ENCODE assay signal across 19 cellular contexts in the genomic region with DNA sequence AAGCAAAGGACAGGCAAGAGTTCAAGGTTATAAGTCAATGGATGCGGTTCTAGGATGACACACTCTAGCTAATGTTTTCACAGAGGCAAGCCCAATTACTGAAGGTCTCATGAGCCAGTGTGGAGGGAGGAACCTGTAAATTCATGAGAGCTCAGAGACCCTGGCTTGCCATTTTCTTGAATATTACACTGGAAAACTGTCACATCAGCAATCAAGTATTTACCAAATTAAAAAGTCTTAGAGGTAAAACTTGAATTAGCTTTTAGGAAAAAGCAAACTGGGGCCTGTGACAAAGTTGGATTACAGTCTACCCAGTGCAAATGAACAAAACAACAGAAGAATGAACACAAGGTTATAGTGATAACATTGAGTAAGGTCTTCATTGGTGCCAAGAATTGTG.
DNase-seq lines count a peak whose midpoint lies in the region; ATAC-seq, FAIRE-seq and TF ChIP-seq lines count a peak whose summit lies in the region.
"Had no signal": no experiment of that assay in that cellular context is flagged by ENCODE, and none has a peak within 500 bp of the region (broad histone marks: within the 10 kb centered on the region; RNA-seq: fewer than 3 reads in every experiment).

No MANE protein-coding gene starts in this region.

- H2BK20ac ChIP-seq in IMR-90 (ENCODE audit: low read depth, low read length) = peak overlapping the region; percentile 23; the same call in 1 of the 2 replicates

- POLR2A ChIA-PET in A549 (lab: Yijun Ruan, JAX) = no interaction called here
- POLR2A ChIA-PET in IMR-90 (lab: Charles Lee; ENCODE audit: unreplicated experiment) = no interaction called here

- H3K23ac ChIP-seq in IMR-90 (ENCODE audit: low read depth, low read length) = no peak overlapping the region

- ATAC-seq in A549 (no peak), IMR-90 (ENCODE audit: low read depth) (no peak), GM19035 (IDR thresholded peaks at IDR 0.05; ENCODE audit: unreplicated experiment) (no peak)
- ATAC-seq: CD8-positive, alpha-beta T cell had no signal

- in situ Hi-C loops in IMR-90 (cut with MboI; ENCODE audit: low sequenced_read_pairs) = no loop called here

- FAIRE-seq in A549 (lab: Jason Lieb, UNC) (no peak), H54 (lab: Jason Lieb, UNC) (peak; percentile 6)
- FAIRE-seq: A204.1, D721Med, GM12891 had no signal

- no TSS peak for BruUV-seq in IMR-90 (replicated peaks; lab: Mats Ljungman, UMichigan)

- H3K27me3 ChIP-seq in IMR-90 (ENCODE audit: control insufficient read depth, insufficient read depth, low read length) = no peaks in the 10 kb centered on the region
- H3K27me3 ChIP-seq: BLaER1 treated with 17β-estradiol and CSF1 and Interleukin-3, amounts not matched to agents 10 nM and 100 nM had no signal

- no peak for TF ChIP-seq CTCF in A549 (IDR thresholded peaks at IDR 0.05)
- no peak for TF ChIP-seq CTCF in IMR-90 (conservative IDR thresholded peaks at IDR 0.05; ENCODE audit: low read depth, low read length)

- no peak overlapping the region; the same call in 1 of the 2 replicates for H3K4ac ChIP-seq in IMR-90 (ENCODE audit: low read depth, low read length)

- H3K9me1 ChIP-seq in IMR-90 (ENCODE audit: insufficient read depth, low read length) = 0 out of 2 replicates have a peak, but pooled peaks cover 3% of the 10 kb centered on the region

- no peak overlapping the region for H3K18ac ChIP-seq in IMR-90 (ENCODE audit: low read depth, low read length)

- 0 out of 2 replicates have a peak overlapping the region, but pooled peaks have one; percentile 5 for H2AK5ac ChIP-seq in IMR-90 (ENCODE audit: low read depth, low read length)

- dilution Hi-C loops in IMR-90 (cut with HindIII; ENCODE audit: low sequenced_read_pairs, unreplicated experiment) = no loop called here

- H3K9ac ChIP-seq in IMR-90 (ENCODE audit: low read depth, low read length) = no peak overlapping the region
- H3K9ac ChIP-seq: BLaER1 treated with 17β-estradiol and CSF1 and Interleukin-3, amounts not matched to agents 10 nM and 100 nM had no signal

- no peak overlapping the region for H2AFZ ChIP-seq in IMR-90 (replicated peaks; ENCODE audit: low read length, poor library complexity)

- no peak for TF ChIP-seq EP300 in A549 (IDR thresholded peaks at IDR 0.05)

- peak overlapping the region; percentile 28; the same call in 1 of the 2 replicates for H4K91ac ChIP-seq in IMR-90 (ENCODE audit: insufficient read depth, low read depth, low read length)

- no peak overlapping the region for H2AK9ac ChIP-seq in IMR-90 (replicated peaks; ENCODE audit: low read depth, low read length, poor library complexity)

- intact Hi-C loops in IMR-90 (cut with micrococcal nuclease) = no loop called here

- H3K4me3 ChIP-seq in A549 (no peak overlapping the region), IMR-90 (ENCODE audit: insufficient read depth, low read depth, low read length) (no peak overlapping the region)
- H3K4me3 ChIP-seq: BLaER1 treated with 17β-estradiol and CSF1 and Interleukin-3, amounts not matched to agents 10 nM and 100 nM had no signal

- H3K4me1 ChIP-seq in A549 (peaks cover 11% of the 10 kb centered on the region), IMR-90 (ENCODE audit: control insufficient read depth, insufficient read depth, low read length) (peaks cover 6% of the 10 kb centered on the region)
- H3K4me1 ChIP-seq: BLaER1 treated with 17β-estradiol and CSF1 and Interleukin-3, amounts not matched to agents 10 nM and 100 nM; Caco-2 had no signal

- no peak overlapping the region for H3K56ac ChIP-seq in IMR-90 (ENCODE audit: extremely low read depth, insufficient read depth, low read length)

- peak overlapping the region in 1 of 2 experiments; percentile 22; a peak in 1 of 6 replicates for H3K27ac ChIP-seq in A549
- no peak overlapping the region for H3K27ac ChIP-seq in IMR-90 (ENCODE audit: insufficient read depth, low read length)
- H3K27ac ChIP-seq: BLaER1 treated with 17β-estradiol and CSF1 and Interleukin-3, amounts not matched to agents 10 nM and 100 nM; C4-2B had no signal

- CTCF ChIA-PET in A549 (lab: Yijun Ruan, JAX) = no interaction called here
- CTCF ChIA-PET in IMR-90 (lab: Yijun Ruan, JAX) = interaction anchor here (0.7 kb wide), 1 partner anchor 10 kb away, joined by 4 read pairs; no protein-coding TSS in a partner anchor

- H3K4me2 ChIP-seq in A549 = no peak overlapping the region
- H3K4me2 ChIP-seq in IMR-90 (ENCODE audit: low read depth, low read length) = no peak overlapping the region
- H3K4me2 ChIP-seq: BLaER1 treated with 17β-estradiol and CSF1 and Interleukin-3, amounts not matched to agents 10 nM and 100 nM had no signal

- no peak overlapping the region for H4K5ac ChIP-seq in IMR-90 (ENCODE audit: low read depth, low read length)

- peak overlapping the region; percentile 47; the same call in 2 of the 3 replicates for H2BK15ac ChIP-seq in IMR-90 (ENCODE audit: low read depth, low read length)

- H3K79me1 ChIP-seq in IMR-90 (ENCODE audit: low read depth in 1 of 2, low read length in 2 of 2) = no peaks in the 10 kb centered on the region

- H2BK5ac ChIP-seq in IMR-90 (ENCODE audit: low read depth, low read length, poor library complexity, severe bottlenecking) = no peak overlapping the region

- TF ChIP-seq RAD21 in A549 (conservative IDR thresholded peaks at IDR 0.05 in 1 of 2, IDR thresholded peaks at IDR 0.05 in 1 of 2) (no peak), IMR-90 (IDR thresholded peaks at IDR 0.05; ENCODE audit: low read length) (no peak)

- WGBS in A549 (ENCODE audit: missing lambda C conversion rate) = 88% methylated on average over 1 of the region's 1 CpG
- no CpG with 5 or more reads among the region's 1 CpG for WGBS in IMR-90 (ENCODE audit: extremely low coverage in 2 of 2, insufficient read length in 1 of 2), 2 experiments

- H4K8ac ChIP-seq in IMR-90 (ENCODE audit: low read depth in 2 of 2, low read length in 2 of 2) = peak overlapping the region in 1 of 2 experiments; percentile 8; a peak in 1 of 4 replicates

- H3K36me3 ChIP-seq in IMR-90 (ENCODE audit: control insufficient read depth, insufficient read depth, low read length) = no peaks in the 10 kb centered on the region
- H3K36me3 ChIP-seq: BLaER1 treated with 17β-estradiol and CSF1 and Interleukin-3, amounts not matched to agents 10 nM and 100 nM had no signal

- no peak overlapping the region for H3K14ac ChIP-seq in IMR-90 (replicated peaks; ENCODE audit: low read depth, low read length)

- TF ChIP-seq POLR2A in A549 (IDR thresholded peaks at IDR 0.05; ENCODE audit: low read length) = no peak
- no peak for TF ChIP-seq POLR2A in H54 (IDR thresholded peaks at IDR 0.05; ENCODE audit: low read depth, low read length)
- no peak for TF ChIP-seq POLR2A in IMR-90 (IDR thresholded peaks at IDR 0.05; ENCODE audit: low read depth, low read length)

- H2BK120ac ChIP-seq in IMR-90 (ENCODE audit: low read depth, low read length) = peak overlapping the region; percentile 47

- DNase-seq in A549 (ENCODE audit: low read depth in 1 of 2, low spot score in 1 of 2) = no peak
- DNase-seq in H54 (ENCODE audit: insufficient read length, low spot score) = no peak
- DNase-seq in IMR-90 = no peak
- DNase-seq in NCI-H128 (lab: John Stamatoyannopoulos, UW; ENCODE audit: unreplicated experiment) = no peak
- DNase-seq in activated naive CD4-positive, alpha-beta T cell treated with Interleukin-2 at 50 U/mL for 16 hours = no peak
- DNase-seq: 8988T; AML-193; Caco-2; Calu3; CD4-positive, alpha-beta T cell; CD8-positive, alpha-beta T cell; DMS79 treated with DMSO at 0.1 percent for 48 hours; GF-D8 had no signal

- H3K9me3 ChIP-seq in A549 (peaks cover 14% of the 10 kb centered on the region; the same call in 2 of the 3 replicates), IMR-90 (ENCODE audit: control insufficient read depth, insufficient read depth, low read length) (no peaks in the 10 kb centered on the region)
- H3K9me3 ChIP-seq: Caco-2 had no signal

- H4K20me1 ChIP-seq in IMR-90 (ENCODE audit: insufficient read depth, low read length) = no peaks in the 10 kb centered on the region
- H4K20me1 ChIP-seq: BLaER1 treated with 17β-estradiol and CSF1 and Interleukin-3, amounts not matched to agents 10 nM and 100 nM had no signal

TF ChIP-seq in A549, 52 proteins besides CTCF, POLR2A, EP300 and RAD21:
- TF ChIP-seq JUN (IDR thresholded peaks at IDR 0.05) = no peak
- TF ChIP-seq MAFK (IDR thresholded peaks at IDR 0.05; ENCODE audit: partially characterized antibody) = peak; percentile 79
- no peak for TF ChIP-seq FOXS1 (CRISPR knock-in tag; IDR thresholded peaks at IDR 0.05)
- no peak for TF ChIP-seq ZC3H11A (IDR thresholded peaks at IDR 0.05)
- TF ChIP-seq CHD2 (IDR thresholded peaks at IDR 0.05; ENCODE audit: low read length, partially characterized antibody) = no peak

TF ChIP-seq in IMR-90, 13 proteins besides CTCF, POLR2A, EP300 and RAD21:
- TF ChIP-seq SMC3 (IDR thresholded peaks at IDR 0.05; ENCODE audit: low read depth, low read length) (no peak), MAFK (IDR thresholded peaks at IDR 0.05; ENCODE audit: low read depth, low read length) (peak; percentile 61; the same call in 1 of the 2 replicates)
